Comparison of ENCODE assay signal across 1 cellular context in the genomic region with DNA sequence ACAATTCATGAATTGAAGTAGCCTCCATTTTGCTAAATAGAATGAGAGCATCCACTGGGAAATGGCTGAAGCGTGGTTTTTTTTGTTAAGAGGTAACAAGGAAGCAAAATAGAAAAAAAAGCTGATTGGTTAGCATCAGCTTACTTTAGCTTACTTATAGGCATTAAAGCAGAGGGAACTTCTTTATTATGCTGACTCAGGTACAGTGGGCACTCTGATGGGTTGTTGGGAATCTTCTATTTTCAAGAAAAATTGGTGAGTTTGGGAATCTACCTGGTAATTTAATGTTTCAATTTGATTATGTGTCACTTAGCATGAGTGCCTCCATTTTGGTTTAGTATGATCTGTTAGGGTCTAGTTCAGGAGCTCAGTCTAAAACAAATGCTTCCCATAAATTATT.
TF ChIP-seq lines count a peak whose summit lies in the region.

No MANE protein-coding gene starts in this region.

TF ChIP-seq in HepG2, 621 proteins besides CTCF, POLR2A, EP300 and RAD21 (continued from another document):
- TF ChIP-seq, protein P1, sequence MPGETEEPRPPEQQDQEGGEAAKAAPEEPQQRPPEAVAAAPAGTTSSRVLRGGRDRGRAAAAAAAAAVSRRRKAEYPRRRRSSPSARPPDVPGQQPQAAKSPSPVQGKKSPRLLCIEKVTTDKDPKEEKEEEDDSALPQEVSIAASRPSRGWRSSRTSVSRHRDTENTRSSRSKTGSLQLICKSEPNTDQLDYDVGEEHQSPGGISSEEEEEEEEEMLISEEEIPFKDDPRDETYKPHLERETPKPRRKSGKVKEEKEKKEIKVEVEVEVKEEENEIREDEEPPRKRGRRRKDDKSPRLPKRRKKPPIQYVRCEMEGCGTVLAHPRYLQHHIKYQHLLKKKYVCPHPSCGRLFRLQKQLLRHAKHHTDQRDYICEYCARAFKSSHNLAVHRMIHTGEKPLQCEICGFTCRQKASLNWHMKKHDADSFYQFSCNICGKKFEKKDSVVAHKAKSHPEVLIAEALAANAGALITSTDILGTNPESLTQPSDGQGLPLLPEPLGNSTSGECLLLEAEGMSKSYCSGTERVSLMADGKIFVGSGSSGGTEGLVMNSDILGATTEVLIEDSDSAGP (CRISPR knock-in tag; IDR thresholded peaks at IDR 0.05; ENCODE audit: borderline replicate concordance): no peak
- TF ChIP-seq MAFK (conservative IDR thresholded peaks at IDR 0.05 in 1 of 2, IDR thresholded peaks at IDR 0.05 in 1 of 2; ENCODE audit: low read length in 2 of 2) (peak; percentile 67 to 86), ZBTB38 (CRISPR knock-in tag; IDR thresholded peaks at IDR 0.05) (no peak), ARNTL (CRISPR knock-in tag; IDR thresholded peaks at IDR 0.05) (no peak), MAFF (IDR thresholded peaks at IDR 0.05; ENCODE audit: low read depth, low read length) (peak; percentile 83)
- TF ChIP-seq, protein P2, sequence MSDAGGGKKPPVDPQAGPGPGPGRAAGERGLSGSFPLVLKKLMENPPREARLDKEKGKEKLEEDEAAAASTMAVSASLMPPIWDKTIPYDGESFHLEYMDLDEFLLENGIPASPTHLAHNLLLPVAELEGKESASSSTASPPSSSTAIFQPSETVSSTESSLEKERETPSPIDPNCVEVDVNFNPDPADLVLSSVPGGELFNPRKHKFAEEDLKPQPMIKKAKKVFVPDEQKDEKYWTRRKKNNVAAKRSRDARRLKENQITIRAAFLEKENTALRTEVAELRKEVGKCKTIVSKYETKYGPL (CRISPR knock-in tag; IDR thresholded peaks at IDR 0.05): no peak
TF ChIP-seq in HepG2: peak in this region for 2.
